8 cellular contexts compared by ENCODE assay signal in the genomic region with DNA sequence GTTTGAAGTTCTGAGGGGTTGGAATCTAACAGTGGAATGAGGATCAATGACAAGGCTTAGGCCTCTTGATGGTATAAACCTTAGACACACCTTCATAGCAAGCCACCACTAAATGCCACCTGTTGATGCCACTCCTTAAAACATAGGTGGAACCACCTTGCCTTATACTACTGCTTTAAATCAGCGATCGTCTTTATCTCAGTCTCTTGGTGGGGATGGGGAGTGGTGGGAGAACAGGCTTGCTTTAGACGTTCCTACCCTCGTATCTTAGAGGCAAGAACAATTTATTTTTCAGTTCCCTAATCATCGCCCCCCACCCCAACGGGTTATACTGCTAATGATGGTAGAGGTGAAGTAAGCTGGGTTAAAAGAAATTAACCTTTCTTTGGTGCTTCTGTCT. TPM values are rescaled to one million over a fixed set of nuclear protein-coding genes. Genes with fewer than 3 reads are reported as not detected.
DNase-seq lines count a peak whose midpoint lies in the region; ATAC-seq, FAIRE-seq and TF ChIP-seq lines count a peak whose summit lies in the region.

No MANE protein-coding gene starts in this region.

- H3K4me3 ChIP-seq in parathyroid adenoma (ENCODE audit: low read depth, low read length), result peak overlapping the region; percentile 84

- H3K4me3 Mint-ChIP-seq in endothelial cell (ENCODE audit: unreplicated experiment), result peak overlapping the region; percentile 95

- no peak for ATAC-seq in HG02763 (IDR thresholded peaks at IDR 0.05; ENCODE audit: unreplicated experiment)

- H3K36me3 ChIP-seq in parathyroid adenoma (ENCODE audit: control insufficient read depth, insufficient read depth, low read length), result no peaks in the 10 kb centered on the region

- no peaks in the 10 kb centered on the region for H3K27me3 Mint-ChIP-seq in endothelial cell (ENCODE audit: unreplicated experiment)

- H3K4me2 ChIP-seq in parathyroid adenoma (ENCODE audit: low read length), result peak overlapping the region; percentile 90

- H3K27ac Mint-ChIP-seq in endothelial cell (ENCODE audit: unreplicated experiment), result no peak overlapping the region

- H3K4me1 Mint-ChIP-seq in endothelial cell (ENCODE audit: unreplicated experiment), result peaks cover 53% of the 10 kb centered on the region

- no peak for TF ChIP-seq POLR2A in GM12892 (IDR thresholded peaks at IDR 0.05; ENCODE audit: low read depth, low read length)

- H3K36me3 Mint-ChIP-seq in endothelial cell (ENCODE audit: low read depth, unreplicated experiment), result no peaks in the 10 kb centered on the region

- no peaks in the 10 kb centered on the region for H3K9me3 ChIP-seq in parathyroid adenoma (ENCODE audit: control insufficient read depth, low read length)

- no peaks in the 10 kb centered on the region for H3K9me3 Mint-ChIP-seq in endothelial cell (ENCODE audit: unreplicated experiment)

- H3K27me3 ChIP-seq in parathyroid adenoma (ENCODE audit: control insufficient read depth, insufficient read depth, low read length), result no peaks in the 10 kb centered on the region

- no peak for FAIRE-seq in GM12892 (lab: Jason Lieb, UNC)

- H3K79me2 ChIP-seq in parathyroid adenoma, result peaks cover 18% of the 10 kb centered on the region

- peak; percentile 8 for DNase-seq in Caki2 (ENCODE audit: low read depth)
- DNase-seq in NCI-H69 (lab: John Stamatoyannopoulos, UW), result peak; percentile 11
- DNase-seq in endothelial cell (ENCODE audit: low spot score), result no peak
- no peak for DNase-seq in head of caudate nucleus
- no peak for DNase-seq in central memory CD4-positive, alpha-beta T cell
- DNase-seq in GM12892 (ENCODE audit: insufficient read length), result no peak

- H3K27ac ChIP-seq in parathyroid adenoma, result no peak overlapping the region

- H3K4me1 ChIP-seq in parathyroid adenoma, result no peaks in the 10 kb centered on the region

- H2AFZ ChIP-seq in parathyroid adenoma, result no peak overlapping the region

- in situ Hi-C loops in Caki2 (cut with HindIII; ENCODE audit: low pct_unique_long_range_greater_than_20kb, low sequenced_read_pairs), result no loop called here

- no peak overlapping the region for H3K9ac ChIP-seq in parathyroid adenoma

- intact Hi-C loops in head of caudate nucleus (cut with DNase I), result loop anchor here (2.0 kb wide), 1 partner anchor 100 kb away; no protein-coding TSS in a partner anchor

- no peak for TF ChIP-seq CTCF in endothelial cell (IDR thresholded peaks at IDR 0.05; ENCODE audit: unreplicated experiment)
- no peak for TF ChIP-seq CTCF in parathyroid adenoma (IDR thresholded peaks at IDR 0.05)

RNA-seq across cellular contexts. Expression of a gene that starts 1.3 kb away (rescaled TPM):
- 7.9 and 9.5 TPM in 2 replicates for total RNA-seq in Caki2 (2014; rRNA removed; shearing (Covaris generic); ENCODE audit: low replicate concordance)
- total RNA-seq in endothelial cell (ENCODE audit: unreplicated experiment), result 11.4 TPM
- 4.8 TPM for polyA plus RNA-seq in GM12892 (2012; ENCODE audit: missing spikeins)

Comparison
In these comparisons a context has a peak if more than half of its experiments do, and no peak if none do; other contexts are left out.
1. DNase-seq: peak in Caki2 (single experiment) and NCI-H69 (single experiment); none in endothelial cell (single experiment), head of caudate nucleus (0 of 42), central memory CD4-positive, alpha-beta T cell (single experiment) and GM12892 (single experiment).